ENCODE assay signal across 25 cellular contexts in genomic region chr6:146260886-146261285, GRCh38.
"Had no signal": no experiment of that assay in that cellular context is flagged by ENCODE, and none has a peak within 500 bp of the region (broad histone marks: within the 10 kb centered on the region; RNA-seq: fewer than 3 reads in every experiment).

No MANE protein-coding gene starts in this region.

- DNase-seq: heart right ventricle; islet precursor cell; left ventricle myocardium inferior; midbrain; mucosa of descending colon; naive thymus-derived CD8-positive, alpha-beta T cell; ovary; retina; right cardiac atrium; stimulated activated CD4-positive, alpha-beta T cell treated with anti-CD3 and anti-CD28 coated beads, Interleukin-4, amount 100 ng/mL, for 24 hours; stimulated activated naive CD4-positive, alpha-beta T cell; tibial artery; uterus had no signal

- H3K4me1 Mint-ChIP-seq: memory B cell; naive thymus-derived CD8-positive, alpha-beta T cell; nephron; stimulated activated effector memory CD8-positive, alpha-beta T cell treated with anti-CD3 and anti-CD28 coated beads, Interleukin-12 subunit alpha, Interleukin-12 subunit beta, amount 100 ng/mL, for 72 hours had no signal

- H3K36me3 ChIP-seq: heart right ventricle, left ventricle myocardium inferior, ovary, prostate gland, suprapubic skin, thoracic aorta, tibial artery, uterus had no signal

- H3K27ac Mint-ChIP-seq: memory B cell; naive thymus-derived CD8-positive, alpha-beta T cell; nephron; stimulated activated effector memory CD8-positive, alpha-beta T cell treated with anti-CD3 and anti-CD28 coated beads, Interleukin-12 subunit alpha, Interleukin-12 subunit beta, amount 100 ng/mL, for 72 hours; stimulated activated naive CD8-positive, alpha-beta T cell treated with anti-CD3 and anti-CD28 coated beads, Interleukin-15, Interleukin-2, amounts not matched to agents 100 ng/mL and 50 ng/mL, for 24 hours; type B pancreatic cell had no signal

- H3K27me3 Mint-ChIP-seq: memory B cell; stimulated activated naive CD8-positive, alpha-beta T cell treated with anti-CD3 and anti-CD28 coated beads, Interleukin-15, Interleukin-2, amounts not matched to agents 100 ng/mL and 50 ng/mL, for 24 hours; type B pancreatic cell had no signal

- ATAC-seq: heart right ventricle; mucosa of descending colon; naive thymus-derived CD8-positive, alpha-beta T cell; right cardiac atrium; sciatic nerve; stimulated activated effector memory CD8-positive, alpha-beta T cell treated with anti-CD3 and anti-CD28 coated beads, Interleukin-12 subunit alpha, Interleukin-12 subunit beta, amount 100 ng/mL, for 72 hours had no signal

- H3K36me3 Mint-ChIP-seq: memory B cell; naive thymus-derived CD8-positive, alpha-beta T cell; stimulated activated effector memory CD8-positive, alpha-beta T cell treated with anti-CD3 and anti-CD28 coated beads, Interleukin-12 subunit alpha, Interleukin-12 subunit beta, amount 100 ng/mL, for 72 hours; type B pancreatic cell had no signal

- H3K9me3 ChIP-seq: mucosa of descending colon, ovary, prostate gland, thoracic aorta, tibial artery, uterus had no signal

- H2AFZ ChIP-seq: hepatocyte had no signal

- H3K9me3 Mint-ChIP-seq: nephron; stimulated activated effector memory CD8-positive, alpha-beta T cell treated with anti-CD3 and anti-CD28 coated beads, Interleukin-12 subunit alpha, Interleukin-12 subunit beta, amount 100 ng/mL, for 72 hours; stimulated activated naive CD8-positive, alpha-beta T cell treated with anti-CD3 and anti-CD28 coated beads, Interleukin-15, Interleukin-2, amounts not matched to agents 100 ng/mL and 50 ng/mL, for 24 hours; type B pancreatic cell had no signal

- H3K27ac ChIP-seq: heart right ventricle, hepatocyte, left ventricle myocardium inferior, ovary, prostate gland, skin epidermis, suprapubic skin, thoracic aorta, tibial artery, uterus had no signal

- H3K79me2 ChIP-seq: hepatocyte had no signal

- H3K4me1 ChIP-seq: heart right ventricle, left ventricle myocardium inferior, prostate gland, suprapubic skin, tibial artery, uterus had no signal

- H3K4me2 ChIP-seq: hepatocyte had no signal

- H3K4me3 ChIP-seq: heart right ventricle, hepatocyte, left ventricle myocardium inferior, lung, mucosa of descending colon, ovary, prostate gland, skin epidermis, suprapubic skin, thoracic aorta, tibial artery, uterus had no signal

- H3K27me3 ChIP-seq: heart right ventricle, hepatocyte, ovary, suprapubic skin, tibial artery, uterus had no signal

- H3K4me3 Mint-ChIP-seq: memory B cell; naive thymus-derived CD8-positive, alpha-beta T cell; nephron; stimulated activated effector memory CD8-positive, alpha-beta T cell treated with anti-CD3 and anti-CD28 coated beads, Interleukin-12 subunit alpha, Interleukin-12 subunit beta, amount 100 ng/mL, for 72 hours; stimulated activated naive CD8-positive, alpha-beta T cell treated with anti-CD3 and anti-CD28 coated beads, Interleukin-15, Interleukin-2, amounts not matched to agents 100 ng/mL and 50 ng/mL, for 24 hours; type B pancreatic cell had no signal
